Comparison of ENCODE assay signal across 18 cellular contexts in the genomic region with DNA sequence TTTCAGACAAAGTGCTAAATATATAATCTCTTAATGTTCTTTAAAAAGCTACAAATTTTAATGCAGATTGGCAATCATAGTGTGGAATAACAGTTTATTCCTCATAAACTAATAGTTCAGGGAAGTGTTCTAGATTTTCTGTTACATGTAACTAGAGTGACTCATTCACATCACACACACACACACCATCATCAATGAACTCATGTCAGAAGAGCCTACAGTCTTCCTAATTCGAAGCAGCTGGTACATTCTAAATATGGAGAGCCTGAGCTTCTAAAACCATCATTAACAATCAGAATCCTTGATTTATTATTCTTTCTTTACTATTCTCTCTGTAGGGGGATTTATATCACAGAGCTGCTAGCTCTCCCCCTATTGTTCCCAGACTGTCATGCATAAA. TPM values are rescaled to one million over a fixed set of nuclear protein-coding genes. Genes with fewer than 3 reads are reported as not detected.
DNase-seq lines count a peak whose midpoint lies in the region; ATAC-seq and TF ChIP-seq lines count a peak whose summit lies in the region.
"Had no signal": no experiment of that assay in that cellular context is flagged by ENCODE, and none has a peak within 500 bp of the region (broad histone marks: within the 10 kb centered on the region; RNA-seq: fewer than 3 reads in every experiment).

No MANE protein-coding gene starts in this region.

- CTCF ChIA-PET in BJ (lab: Yijun Ruan, JAX) = no interaction called here
- CTCF ChIA-PET in CD8-positive, alpha-beta memory T cell (lab: Charles Lee) = no interaction called here

- no peaks in the 10 kb centered on the region for H3K9me3 ChIP-seq in CD8-positive, alpha-beta memory T cell (ENCODE audit: low read length)
- H3K9me3 ChIP-seq: psoas muscle had no signal

- H3K4me1 ChIP-seq in CD8-positive, alpha-beta memory T cell (ENCODE audit: insufficient read depth, low read length) = no peaks in the 10 kb centered on the region
- H3K4me1 ChIP-seq: psoas muscle had no signal

- ATAC-seq in GM19397 (IDR thresholded peaks at IDR 0.05; ENCODE audit: unreplicated experiment) (no peak), GM21360 (IDR thresholded peaks at IDR 0.05; ENCODE audit: unreplicated experiment) (no peak), GM21447 (IDR thresholded peaks at IDR 0.05; ENCODE audit: unreplicated experiment) (no peak)
- ATAC-seq: psoas muscle; stimulated activated naive B cell treated with anti-CD40 and anti-IgM and Interleukin-4, amounts not matched to agents 10 μg/mL and 1 μg/mL and 100 μg/mL, for 72 hours had no signal

- no peaks in the 10 kb centered on the region for H3K36me3 ChIP-seq in BJ (ENCODE audit: control insufficient read depth, insufficient read depth, low read length)
- H3K36me3 ChIP-seq in CD8-positive, alpha-beta memory T cell (ENCODE audit: insufficient read depth, low read length) = no peaks in the 10 kb centered on the region

- no peaks in the 10 kb centered on the region for H3K27me3 ChIP-seq in BJ (ENCODE audit: control insufficient read depth, insufficient read depth, low read length)
- H3K27me3 ChIP-seq in CD8-positive, alpha-beta memory T cell (ENCODE audit: insufficient read depth, low read length, poor library complexity, severe bottlenecking) = no peaks in the 10 kb centered on the region

- H3K27ac Mint-ChIP-seq in CD8-positive, alpha-beta memory T cell = no peak overlapping the region
- H3K27ac Mint-ChIP-seq: activated CD4-positive, alpha-beta memory T cell treated with anti-CD3 and anti-CD28 coated beads, Interleukin-2, amount 10 ng/mL, durations not matched to agents 7 days and 5 days; CD4-positive, CD25-positive, alpha-beta regulatory T cell; stimulated activated naive B cell treated with anti-CD40 and anti-IgM and Interleukin-4, amounts not matched to agents 10 μg/mL and 1 μg/mL and 100 μg/mL, for 72 hours had no signal

- H3K27me3 Mint-ChIP-seq in CD8-positive, alpha-beta memory T cell = no peaks in the 10 kb centered on the region
- H3K27me3 Mint-ChIP-seq: activated CD4-positive, alpha-beta memory T cell treated with anti-CD3 and anti-CD28 coated beads, Interleukin-2, amount 10 ng/mL, durations not matched to agents 7 days and 5 days; CD4-positive, CD25-positive, alpha-beta regulatory T cell; central memory CD8-positive, alpha-beta T cell; stimulated activated naive B cell treated with anti-CD40 and anti-IgM and Interleukin-4, amounts not matched to agents 10 μg/mL and 1 μg/mL and 100 μg/mL, for 72 hours had no signal

- DNase-seq in BJ (ENCODE audit: low read depth) = peak; percentile 11
- peak; percentile 72 for DNase-seq in LHCN-M2 (ENCODE audit: low read depth)
- peak; percentile 21 for DNase-seq in amniotic stem cell (lab: John Stamatoyannopoulos, UW)
- peak; percentile 75 for DNase-seq in iris pigment epithelial cell (ENCODE audit: low read depth)
- no peak for DNase-seq in CD8-positive, alpha-beta memory T cell
- DNase-seq: activated CD4-positive, alpha-beta memory T cell treated with anti-CD3 and anti-CD28 coated beads, Interleukin-2, amount 10 ng/mL, durations not matched to agents 7 days and 5 days; activated gamma-delta T cell; CD4-positive, CD25-positive, alpha-beta regulatory T cell; erythroblast; psoas muscle; RPMI8226; stimulated activated CD4-positive, alpha-beta T cell treated with anti-CD3 and anti-CD28 coated beads, Interleukin-4, amount 100 ng/mL, for 1 hour; stimulated activated naive B cell treated with anti-CD40 and anti-IgM and Interleukin-4, amounts not matched to agents 10 μg/mL and 1 μg/mL and 100 μg/mL, for 72 hours; T-helper 9 cell had no signal

- no peaks in the 10 kb centered on the region for H3K9me3 Mint-ChIP-seq in CD8-positive, alpha-beta memory T cell
- H3K9me3 Mint-ChIP-seq: activated CD4-positive, alpha-beta memory T cell treated with anti-CD3 and anti-CD28 coated beads, Interleukin-2, amount 10 ng/mL, durations not matched to agents 7 days and 5 days had no signal

- H3K4me1 Mint-ChIP-seq in CD8-positive, alpha-beta memory T cell = no peaks in the 10 kb centered on the region
- H3K4me1 Mint-ChIP-seq: activated CD4-positive, alpha-beta memory T cell treated with anti-CD3 and anti-CD28 coated beads, Interleukin-2, amount 10 ng/mL, durations not matched to agents 7 days and 5 days; CD4-positive, CD25-positive, alpha-beta regulatory T cell; central memory CD8-positive, alpha-beta T cell; stimulated activated naive B cell treated with anti-CD40 and anti-IgM and Interleukin-4, amounts not matched to agents 10 μg/mL and 1 μg/mL and 100 μg/mL, for 72 hours had no signal

- POLR2A ChIA-PET in BJ (lab: Charles Lee) = no interaction called here
- POLR2A ChIA-PET in CD8-positive, alpha-beta memory T cell (lab: Charles Lee) = no interaction called here

- H3K27ac ChIP-seq in CD8-positive, alpha-beta memory T cell (ENCODE audit: low read depth, low read length) = no peak overlapping the region
- H3K27ac ChIP-seq: psoas muscle had no signal

- H3K36me3 Mint-ChIP-seq in CD8-positive, alpha-beta memory T cell = no peaks in the 10 kb centered on the region
- H3K36me3 Mint-ChIP-seq: CD4-positive, CD25-positive, alpha-beta regulatory T cell; stimulated activated naive B cell treated with anti-CD40 and anti-IgM and Interleukin-4, amounts not matched to agents 10 μg/mL and 1 μg/mL and 100 μg/mL, for 72 hours had no signal

- no peak overlapping the region for H3K4me3 Mint-ChIP-seq in CD8-positive, alpha-beta memory T cell
- H3K4me3 Mint-ChIP-seq: activated CD4-positive, alpha-beta memory T cell treated with anti-CD3 and anti-CD28 coated beads, Interleukin-2, amount 10 ng/mL, durations not matched to agents 7 days and 5 days; CD4-positive, CD25-positive, alpha-beta regulatory T cell; central memory CD8-positive, alpha-beta T cell; stimulated activated naive B cell treated with anti-CD40 and anti-IgM and Interleukin-4, amounts not matched to agents 10 μg/mL and 1 μg/mL and 100 μg/mL, for 72 hours had no signal

- TF ChIP-seq CTCF in BJ (IDR thresholded peaks at IDR 0.05; ENCODE audit: insufficient read depth, low read depth, low read length) = no peak

- H3K4me3 ChIP-seq in BJ (ENCODE audit: low read depth, low read length) = no peak overlapping the region
- no peak overlapping the region for H3K4me3 ChIP-seq in CD8-positive, alpha-beta memory T cell (ENCODE audit: low read length)
- H3K4me3 ChIP-seq: psoas muscle had no signal

RNA-seq across cellular contexts. Expression of gene DKK2, which starts 49.6 kb away (rescaled TPM):
- polyA plus RNA-seq in BJ (2011; rRNA removed) = 0.25 and 0.37 TPM in 2 replicates
- polyA minus RNA-seq in BJ (2011; rRNA and poly(A)+ RNA removed) = 0.09 and 0.10 TPM in 2 replicates
- 0.58 and 0.63 TPM in 2 replicates for total RNA-seq in LHCN-M2 (2014; rRNA removed)
- 0.47 TPM for polyA plus RNA-seq in LHCN-M2 (2012)
- under 1 TPM in 1 of 2 experiments, not detected in 1; 0.07 TPM for total RNA-seq in CD8-positive, alpha-beta memory T cell
- 0.36 TPM for polyA plus RNA-seq in CD8-positive, alpha-beta memory T cell
- total RNA-seq: activated CD4-positive, alpha-beta memory T cell treated with anti-CD3 and anti-CD28 coated beads, Interleukin-2, amount 10 ng/mL, durations not matched to agents 7 days and 5 days; CD4-positive, CD25-positive, alpha-beta regulatory T cell had no signal
- polyA plus RNA-seq: CD4-positive, CD25-positive, alpha-beta regulatory T cell had no signal

Comparison
In these comparisons a context has a peak if more than half of its experiments do, and no peak if none do; other contexts are left out.
1. DNase-seq: peak in BJ (single experiment), LHCN-M2 (single experiment), amniotic stem cell (single experiment) and iris pigment epithelial cell (single experiment); none in CD8-positive, alpha-beta memory T cell (0 of 5).